ENCODE assay signal across 12 cellular contexts in the genomic region with DNA sequence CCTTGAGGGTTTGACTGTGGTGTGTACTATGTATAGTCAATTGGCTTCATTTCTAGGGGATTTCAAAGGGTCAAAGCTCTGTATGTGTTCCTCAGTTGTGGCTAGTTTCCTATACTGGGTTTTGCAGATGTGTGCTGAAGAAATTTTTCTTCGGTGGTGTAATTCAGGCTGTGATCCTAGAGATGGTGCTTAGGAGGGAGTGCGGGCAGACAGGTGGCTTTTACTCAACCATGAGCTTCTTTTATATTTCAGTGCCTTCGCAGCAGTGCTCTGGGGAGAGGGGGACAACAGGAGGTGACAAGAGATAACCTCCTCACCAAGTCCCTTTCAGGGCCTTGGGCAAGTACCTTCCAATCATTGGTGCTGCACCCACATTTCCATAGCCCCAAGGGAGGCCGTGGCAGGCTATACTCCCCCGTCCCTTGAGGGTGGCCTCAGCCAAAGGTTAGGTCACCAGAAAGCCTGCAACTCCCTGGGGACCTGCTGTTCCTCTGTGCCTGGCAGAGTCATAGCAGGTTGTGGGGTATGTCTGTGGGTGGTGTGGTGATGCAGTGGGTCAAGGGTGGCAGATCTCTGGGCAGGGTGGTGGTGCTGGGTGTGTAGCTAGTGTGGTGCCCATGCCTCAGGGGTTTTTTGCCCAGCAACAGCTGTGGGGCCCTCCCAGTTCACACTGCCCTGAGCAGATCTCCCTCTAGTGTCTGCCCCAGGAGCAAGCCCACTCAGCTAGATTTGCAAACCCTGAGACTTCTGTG. TPM values are rescaled to one million over a fixed set of nuclear protein-coding genes. Genes with fewer than 3 reads are reported as not detected.
A peak's percentile ranks its signal among the peaks of the same experiment; 100 is the strongest.
DNase-seq lines count a peak whose midpoint lies in the region; ATAC-seq, FAIRE-seq and TF ChIP-seq lines count a peak whose summit lies in the region.
"Had no signal": no experiment of that assay in that cellular context is flagged by ENCODE, and none has a peak within 500 bp of the region (broad histone marks: within the 10 kb centered on the region; RNA-seq: fewer than 3 reads in every experiment).

No MANE protein-coding gene starts in this region.

- intact Hi-C loops in gastrocnemius medialis (cut with DNase I; ENCODE audit: low total_unique reads) = loop anchor here (5.0 kb wide), 1 partner anchor 1409 kb away; no protein-coding TSS in a partner anchor

- no peaks in the 10 kb centered on the region for H3K4me1 ChIP-seq in gastrocnemius medialis

- H3K27me3 ChIP-seq in gastrocnemius medialis = no peaks in the 10 kb centered on the region

- H3K4me3 ChIP-seq in gastrocnemius medialis = no peak overlapping the region

- TF ChIP-seq CTCF in gastrocnemius medialis (IDR thresholded peaks at IDR 0.05 in 4 of 5, conservative IDR thresholded peaks at IDR 0.05 in 1 of 5) = no peak

- DNase-seq in DMS 273 (lab: John Stamatoyannopoulos, UW; ENCODE audit: unreplicated experiment) (peak; percentile 24), DMS 273 treated with DMSO at 0.1 percent for 48 hours (lab: John Stamatoyannopoulos, UW) (no peak), urothelium cell line (ENCODE audit: low spot score) (no peak), NCI-H1092 treated with DMSO at 0.1 percent for 48 hours (lab: John Stamatoyannopoulos, UW) (no peak), NCI-H1105 (lab: John Stamatoyannopoulos, UW) (no peak), gastrocnemius medialis (no peak)
- DNase-seq: activated effector memory CD4-positive, alpha-beta T cell treated with anti-CD3 and anti-CD28 coated beads, Interleukin-2, amount 50 U/mL, for 16 hours; GDM1; T1000 had no signal

- no peaks in the 10 kb centered on the region for H3K9me3 ChIP-seq in gastrocnemius medialis

- FAIRE-seq in urothelium cell line (lab: Jason Lieb, UNC) = peak; percentile 9

- peak; percentile 69 for ATAC-seq in HG02588 (IDR thresholded peaks at IDR 0.05; ENCODE audit: unreplicated experiment)
- peak; percentile 36 for ATAC-seq in HG03558 (IDR thresholded peaks at IDR 0.05; ENCODE audit: extremely low read depth, unreplicated experiment)
- ATAC-seq in gastrocnemius medialis = no peak

- no peak overlapping the region for H3K27ac ChIP-seq in gastrocnemius medialis
- H3K27ac ChIP-seq: 22Rv1 had no signal

- TF ChIP-seq POLR2A in gastrocnemius medialis (IDR thresholded peaks at IDR 0.05) = no peak

- in situ Hi-C loops in gastrocnemius medialis (cut with MboI; ENCODE audit: low sequenced_read_pairs in 4 of 4) = loop anchor here in 1 of 4 donors (25.0 kb wide), 1 partner anchor 241 kb away; no protein-coding TSS in a partner anchor

- H3K36me3 ChIP-seq in gastrocnemius medialis = no peaks in the 10 kb centered on the region

RNA-seq across cellular contexts. Expression of a gene that starts 37.0 kb away (rescaled TPM):
- total RNA-seq in gastrocnemius medialis = 10 to 100 TPM; 13.5 to 17.3 (median 15.7) TPM

Comparison
In these comparisons a context has a peak if more than half of its experiments do, and no peak if none do; other contexts are left out.
1. ATAC-seq: peak in HG02588 (single experiment) and HG03558 (single experiment); none in gastrocnemius medialis (0 of 2).